In the genomic region with DNA sequence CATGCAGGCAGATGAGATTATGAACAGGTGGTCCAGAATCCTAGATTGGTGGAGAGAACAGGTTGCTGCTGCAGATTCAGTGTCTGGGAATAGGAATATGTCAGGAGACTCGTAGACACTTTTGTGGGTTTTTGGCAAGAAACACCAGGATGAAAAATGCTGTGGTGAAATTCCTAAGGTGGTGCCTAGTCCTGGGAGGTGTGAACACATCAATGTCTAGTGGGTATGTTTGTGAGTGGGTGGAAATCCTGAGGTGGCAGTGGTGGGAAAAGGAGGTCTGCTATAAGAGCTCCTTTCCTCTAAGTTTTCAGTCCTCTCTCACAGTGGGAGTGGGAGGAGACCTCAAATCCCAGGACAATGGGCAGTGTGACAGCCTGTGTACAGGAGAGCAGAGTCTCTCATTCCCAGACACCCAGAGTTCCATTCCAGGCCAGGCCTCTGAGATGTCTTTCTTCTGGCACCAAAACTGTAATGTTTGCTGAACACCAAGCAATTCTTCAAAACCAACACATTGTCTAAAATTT, we compare ENCODE assay signal across 17 cellular contexts.
"Had no signal": no experiment of that assay in that cellular context is flagged by ENCODE, and none has a peak within 500 bp of the region (broad histone marks: within the 10 kb centered on the region; RNA-seq: fewer than 3 reads in every experiment).

No MANE protein-coding gene starts in this region.

- H3K27me3 ChIP-seq: esophagus muscularis mucosa had no signal

- H3K27ac Mint-ChIP-seq: activated CD8-positive, alpha-beta T cell treated with anti-CD3 and anti-CD28 coated beads for 36 hours; activated naive CD8-positive, alpha-beta T cell treated with anti-CD3 and anti-CD28 coated beads, Interleukin-2, amount 50 U/mL, for 24 hours; progenitor cell of endocrine pancreas had no signal

- DNase-seq: activated CD4-positive, alpha-beta T cell treated with anti-CD3 and anti-CD28 coated beads for 4 hours; activated CD8-positive, alpha-beta memory T cell treated with anti-CD3 and anti-CD28 coated beads, Interleukin-2, amount 50 U/mL, for 48 hours; activated CD8-positive, alpha-beta T cell treated with anti-CD3 and anti-CD28 coated beads for 36 hours; activated naive CD4-positive, alpha-beta T cell treated with Interleukin-2 at 50 U/mL for 16 hours; activated naive CD8-positive, alpha-beta T cell treated with anti-CD3 and anti-CD28 coated beads, Interleukin-2, amount 50 U/mL, for 24 hours; central memory CD4-positive, alpha-beta T cell; left cardiac atrium; naive thymus-derived CD8-positive, alpha-beta T cell; nucleus accumbens; right cardiac atrium; stimulated activated naive CD4-positive, alpha-beta T cell treated with Interleukin-2 at 50 U/mL for 16 hours; T-helper 1 cell; WERI-Rb-1 had no signal

- H3K4me3 Mint-ChIP-seq: activated CD8-positive, alpha-beta T cell treated with anti-CD3 and anti-CD28 coated beads for 36 hours; activated naive CD8-positive, alpha-beta T cell treated with anti-CD3 and anti-CD28 coated beads, Interleukin-2, amount 50 U/mL, for 24 hours had no signal

- H3K4me3 ChIP-seq: coronary artery, esophagus muscularis mucosa, lung had no signal

- H3K27me3 Mint-ChIP-seq: activated CD8-positive, alpha-beta T cell treated with anti-CD3 and anti-CD28 coated beads for 36 hours; activated naive CD8-positive, alpha-beta T cell treated with anti-CD3 and anti-CD28 coated beads, Interleukin-2, amount 50 U/mL, for 24 hours; naive thymus-derived CD8-positive, alpha-beta T cell; progenitor cell of endocrine pancreas had no signal

- H3K27ac ChIP-seq: esophagus muscularis mucosa, WERI-Rb-1 had no signal

- H3K9me3 ChIP-seq: esophagus muscularis mucosa had no signal

- ATAC-seq: activated CD8-positive, alpha-beta T cell treated with anti-CD3 and anti-CD28 coated beads for 36 hours; activated naive CD8-positive, alpha-beta T cell treated with anti-CD3 and anti-CD28 coated beads, Interleukin-2, amount 50 U/mL, for 24 hours; left cardiac atrium; naive thymus-derived CD8-positive, alpha-beta T cell; right cardiac atrium had no signal
